Comparison of ENCODE assay signal across 10 cellular contexts in the genomic region with DNA sequence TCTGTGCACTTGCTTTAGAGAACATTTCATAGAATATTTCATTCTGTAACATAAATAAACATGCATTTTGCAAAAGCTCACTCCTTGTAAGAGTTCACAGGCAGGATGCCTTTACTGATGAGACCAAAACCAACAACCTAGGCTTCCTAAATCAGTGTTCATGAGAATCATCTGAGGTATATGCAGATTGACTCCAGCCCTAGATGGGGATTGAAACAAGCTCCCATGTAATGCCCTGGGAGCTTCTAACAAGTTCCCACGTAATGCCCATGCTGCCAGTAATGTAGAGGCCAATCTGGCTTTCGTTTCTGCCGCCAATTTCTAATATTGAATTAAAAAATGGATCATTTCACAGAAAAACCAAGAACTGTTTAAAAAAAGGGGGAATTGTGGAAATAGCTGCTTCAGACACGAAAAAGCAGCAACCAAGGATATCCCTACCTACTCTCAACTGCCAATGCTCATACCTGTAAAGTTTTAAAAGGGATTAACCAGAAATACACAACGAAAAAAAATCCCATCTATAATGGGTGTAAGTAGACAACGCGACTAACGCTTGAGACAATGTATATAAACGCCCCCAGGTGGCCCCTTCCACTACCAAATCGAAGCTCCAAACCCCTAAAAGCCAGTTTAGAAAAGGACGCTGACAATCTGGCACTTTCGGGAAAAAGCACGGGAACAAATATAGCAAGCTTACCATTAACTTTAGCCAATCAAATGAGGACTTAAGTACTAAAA.
A peak's percentile ranks its signal among the peaks of the same experiment; 100 is the strongest.
DNase-seq lines count a peak whose midpoint lies in the region; FAIRE-seq and TF ChIP-seq lines count a peak whose summit lies in the region.
"Had no signal": no experiment of that assay in that cellular context is flagged by ENCODE, and none has a peak within 500 bp of the region (broad histone marks: within the 10 kb centered on the region; RNA-seq: fewer than 3 reads in every experiment).

No MANE protein-coding gene starts in this region.

- DNase-seq in AG09309 (ENCODE audit: low read depth) = no peak
- DNase-seq in GM12892 (ENCODE audit: insufficient read length) = no peak
- peak; percentile 61 for DNase-seq in RKO (ENCODE audit: low spot score)
- DNase-seq in fibroblast of peridontal ligament (ENCODE audit: extremely low read depth) = peak; percentile 27
- DNase-seq in NCI-H187 treated with DMSO at 0.1 percent for 48 hours (lab: John Stamatoyannopoulos, UW) = no peak
- DNase-seq in GM20000 (ENCODE audit: low spot score) = no peak
- DNase-seq in coronary artery (ENCODE audit: low spot score) = no peak
- no peak for DNase-seq in DMS 273 (lab: John Stamatoyannopoulos, UW; ENCODE audit: unreplicated experiment)
- DNase-seq: stomach had no signal

- peak; percentile 52 for TF ChIP-seq POLR2A in GM12892 (IDR thresholded peaks at IDR 0.05; ENCODE audit: low read depth, low read length)

- H3K27ac ChIP-seq in coronary artery = no peak overlapping the region

- FAIRE-seq in GM12892 (lab: Jason Lieb, UNC) = no peak
- FAIRE-seq: HTR-8/SVneo had no signal

- TF ChIP-seq CTCF in AG09309 (IDR thresholded peaks at IDR 0.05; ENCODE audit: control insufficient read depth, insufficient read depth, low read depth, low read length, missing control alignments) = no peak
- TF ChIP-seq CTCF in GM20000 (IDR thresholded peaks at IDR 0.05; ENCODE audit: extremely low read depth, missing control alignments) = no peak
- no peak for TF ChIP-seq CTCF in coronary artery (IDR thresholded peaks at IDR 0.05)

- H3K4me3 ChIP-seq in AG09309 (ENCODE audit: control insufficient read depth, low read depth, low read length) (peak overlapping the region; percentile 54), coronary artery (no peak overlapping the region)

Comparison
In these comparisons a context has a peak if more than half of its experiments do, and no peak if none do; other contexts are left out.
1. DNase-seq: peak in RKO (single experiment) and fibroblast of peridontal ligament (single experiment); none in AG09309 (single experiment), GM12892 (single experiment), NCI-H187 treated with DMSO at 0.1 percent for 48 hours (single experiment), GM20000 (single experiment), coronary artery (single experiment) and DMS 273 (single experiment).